8 cellular contexts compared by ENCODE assay signal in the genomic region with DNA sequence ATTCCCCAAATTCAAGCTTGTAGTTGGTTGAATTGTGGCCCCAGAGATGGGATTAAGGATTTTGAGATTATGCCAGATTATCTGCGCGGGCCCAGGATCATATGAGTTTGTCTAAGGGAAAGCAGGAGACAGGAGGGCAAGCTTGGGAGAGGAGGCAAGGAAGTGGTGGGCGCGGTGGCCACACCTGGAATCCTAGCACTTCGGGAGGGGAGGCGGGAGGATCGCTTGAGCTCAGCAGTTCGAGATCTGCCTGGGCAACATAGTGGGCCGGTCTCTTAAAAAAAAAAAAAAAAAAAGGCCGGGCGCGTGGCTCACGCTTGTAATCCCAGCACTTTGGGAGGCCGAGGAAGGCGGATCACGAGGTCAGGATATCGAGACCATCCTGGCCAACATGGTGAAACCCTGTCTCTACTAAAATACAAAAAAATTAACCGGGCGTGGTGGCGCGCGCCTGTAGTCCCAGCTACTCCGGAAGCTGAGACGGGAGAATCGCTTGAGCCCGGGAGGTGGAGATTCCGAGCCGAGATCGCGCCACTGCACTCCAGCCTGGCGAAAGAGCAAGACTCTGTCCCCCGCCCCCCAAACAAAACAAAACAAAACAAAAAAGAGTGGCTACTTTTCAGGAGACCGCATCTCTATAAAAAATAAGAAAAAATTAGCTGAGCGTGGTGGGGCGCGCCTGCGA. TPM values are rescaled to one million over a fixed set of nuclear protein-coding genes. Genes with fewer than 3 reads are reported as not detected.
A peak's percentile ranks its signal among the peaks of the same experiment; 100 is the strongest.
DNase-seq lines count a peak whose midpoint lies in the region; ATAC-seq and TF ChIP-seq lines count a peak whose summit lies in the region.

No MANE protein-coding gene starts in this region.

- TF ChIP-seq POLR2A in right lobe of liver (IDR thresholded peaks at IDR 0.05) = no peak
- no peak for TF ChIP-seq POLR2A in upper lobe of left lung (IDR thresholded peaks at IDR 0.05)

- peak overlapping the region in 3 of 5 experiments; percentile 21 to 84 (median 84) for H3K27ac Mint-ChIP-seq in brain

- H3K36me3 ChIP-seq in right lobe of liver (peaks cover 0 to 14% (median 7%) of the 10 kb centered on the region in 4 donors), upper lobe of left lung (peaks cover 0 to 18% (median 14%) of the 10 kb centered on the region in 4 donors)

- intact Hi-C loops in right lobe of liver (cut with DNase I) = no loop called here
- intact Hi-C loops in posterior vena cava (cut with DNase I) = no loop called here

- H3K4me3 Mint-ChIP-seq in brain = peak overlapping the region; percentile 84 to 91 (median 86)

- H3K9me3 Mint-ChIP-seq in brain = peaks cover 0 to 5% (median 0%) of the 10 kb centered on the region in 5 experiments

- 35% methylated on average over 34 of the region's 37 CpGs for WGBS in right lobe of liver (ENCODE audit: insufficient coverage, low coverage, low lambda C conversion rate, missing lambda C conversion rate)
- WGBS in upper lobe of left lung, 2 donors = 32 to 35% methylated on average over 34 to 37 of the region's 37 CpGs

- H3K4me1 ChIP-seq in right lobe of liver (peaks cover 0 to 8% (median 0%) of the 10 kb centered on the region in 4 donors), upper lobe of left lung (peaks cover 9 to 35% (median 13%) of the 10 kb centered on the region in 4 donors)

- H3K27me3 ChIP-seq in right lobe of liver = no peaks in the 10 kb centered on the region
- H3K27me3 ChIP-seq in upper lobe of left lung = no peaks in the 10 kb centered on the region

- no peak for TF ChIP-seq EP300 in upper lobe of left lung (IDR thresholded peaks at IDR 0.05)

- peak overlapping the region; percentile 80 to 87 (median 85) for H3K4me3 ChIP-seq in right lobe of liver
- peak overlapping the region; percentile 72 to 98 (median 93) for H3K4me3 ChIP-seq in upper lobe of left lung

- ATAC-seq in right lobe of liver = peak in 2 of 4 donors; percentile 2
- peak in 1 of 2 donors; percentile 40 for ATAC-seq in upper lobe of left lung (ENCODE audit: low FRiP score in 2 of 2)
- no peak for ATAC-seq in GM18517 (IDR thresholded peaks at IDR 0.05; ENCODE audit: unreplicated experiment)

- H3K36me3 Mint-ChIP-seq in brain = peaks cover 11% of the 10 kb centered on the region

- H3K4me1 Mint-ChIP-seq in brain = peaks cover 20% of the 10 kb centered on the region

- peak overlapping the region; percentile 62 to 80 (median 76) for H3K27ac ChIP-seq in right lobe of liver
- peak overlapping the region; percentile 51 to 86 (median 79) for H3K27ac ChIP-seq in upper lobe of left lung

- H3K9me3 ChIP-seq in right lobe of liver (no peaks in the 10 kb centered on the region), upper lobe of left lung (no peaks in the 10 kb centered on the region)

- peaks cover 9% of the 10 kb centered on the region for H3K27me3 Mint-ChIP-seq in brain

- TF ChIP-seq CTCF in brain (conservative IDR thresholded peaks at IDR 0.05) (no peak), right lobe of liver (IDR thresholded peaks at IDR 0.05) (no peak), upper lobe of left lung (IDR thresholded peaks at IDR 0.05) (no peak)

- peak; percentile 40 for DNase-seq in activated CD4-positive, CD25-positive, alpha-beta regulatory T cell treated with anti-CD3 and anti-CD28 coated beads, Interleukin-2, amount 50 U/mL, for 72 hours
- no peak for DNase-seq in activated CD4-positive, CD25-positive, alpha-beta regulatory T cell (lab: John Stamatoyannopoulos, UW)
- DNase-seq in Kasumi-1 (lab: John Stamatoyannopoulos, UW) (peak; percentile 39 to 48), right lobe of liver (peak in 1 of 3 donors; percentile 52), upper lobe of left lung (no peak), posterior vena cava (ENCODE audit: low spot score) (no peak)

RNA-seq across cellular contexts. Expression of gene PUS1, which starts 0.9 kb away (rescaled TPM):
- polyA plus RNA-seq in brain (ENCODE audit: insufficient read depth, low read depth, low replicate concordance) = 4.4 TPM
- total RNA-seq in right lobe of liver = 10 to 100 TPM; 14.7 to 23.1 (median 17.7) TPM
- total RNA-seq in upper lobe of left lung = 10 to 100 TPM; 11.3 to 30.7 (median 22.5) TPM
- 10 to 100 TPM; 12.5 to 16.1 TPM for total RNA-seq in posterior vena cava

RNA-seq across cellular contexts. Expression of gene EP400, which starts 21.5 kb away (rescaled TPM):
- 25.1 TPM for polyA plus RNA-seq in brain (ENCODE audit: insufficient read depth, low read depth, low replicate concordance)
- 10 to 100 TPM; 10.9 to 16.3 (median 13.3) TPM for total RNA-seq in right lobe of liver
- 10 to 100 TPM; 21.7 to 61.8 (median 40.4) TPM for total RNA-seq in upper lobe of left lung
- total RNA-seq in posterior vena cava = 10 to 100 TPM; 32.6 to 35.2 TPM

RNA-seq across cellular contexts. Expression of gene ULK1, which starts 33.8 kb away (rescaled TPM):
- polyA plus RNA-seq in brain (ENCODE audit: insufficient read depth, low read depth, low replicate concordance) = 32.7 TPM
- total RNA-seq in right lobe of liver = 10 to 100 TPM; 14.5 to 39.0 (median 20.5) TPM
- total RNA-seq in upper lobe of left lung = 10 to 100 TPM in 5 of 6 donors, 1 to 10 TPM in 1; 6.8 to 93.2 (median 40.7) TPM
- 10 to 100 TPM; 23.0 to 23.8 TPM for total RNA-seq in posterior vena cava

Comparison
In these comparisons a context has a peak if more than half of its experiments do, and no peak if none do; other contexts are left out.
1. DNase-seq: peak in activated CD4-positive, CD25-positive, alpha-beta regulatory T cell treated with anti-CD3 and anti-CD28 coated beads, Interleukin-2, amount 50 U/mL, for 72 hours (single experiment) and Kasumi-1 (2 of 2); none in activated CD4-positive, CD25-positive, alpha-beta regulatory T cell (0 of 4), upper lobe of left lung (0 of 2) and posterior vena cava (single experiment).